Comparison of ENCODE assay signal across 17 cellular contexts in the genomic region with DNA sequence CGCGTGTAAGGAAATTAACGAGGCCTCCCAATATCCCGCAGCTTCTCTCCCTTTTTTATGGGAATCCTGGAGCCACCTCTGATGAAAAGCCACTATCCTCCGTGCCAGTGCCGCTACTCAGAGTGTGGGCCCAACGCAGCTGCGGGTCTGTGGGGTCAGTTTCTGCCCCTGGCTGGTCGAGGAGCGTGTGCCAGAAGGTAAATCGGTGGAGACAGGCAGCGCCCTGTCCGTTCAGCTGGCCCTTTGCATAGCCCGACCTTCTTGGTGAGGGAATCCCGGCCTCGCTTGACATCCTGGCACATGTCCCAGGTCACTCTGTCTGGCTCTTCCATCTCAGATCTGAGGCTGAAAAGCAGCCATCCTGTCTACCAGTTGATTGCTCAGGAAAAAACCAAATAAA. TPM values are rescaled to one million over a fixed set of nuclear protein-coding genes. Genes with fewer than 3 reads are reported as not detected.
DNase-seq lines count a peak whose midpoint lies in the region; ATAC-seq lines count a peak whose summit lies in the region.
"Had no signal": no experiment of that assay in that cellular context is flagged by ENCODE, and none has a peak within 500 bp of the region (broad histone marks: within the 10 kb centered on the region; RNA-seq: fewer than 3 reads in every experiment).

No MANE protein-coding gene starts in this region.

- no peak for ATAC-seq in activated naive CD4-positive, alpha-beta T cell treated with anti-CD3 and anti-CD28 coated beads, Interleukin-2, amount 50 U/mL, for 72 hours
- no peak for ATAC-seq in GM21825 (IDR thresholded peaks at IDR 0.05; ENCODE audit: unreplicated experiment)

- no peaks in the 10 kb centered on the region for H3K27me3 ChIP-seq in layer of hippocampus (ENCODE audit: control insufficient read depth, insufficient read depth, low read length)

- DNase-seq in caudate nucleus (lab: John Stamatoyannopoulos, UW) (peak in 4 of 61 donors; percentile 15 to 27 (median 23)), substantia nigra (lab: John Stamatoyannopoulos, UW) (peak in 10 of 49 donors; percentile 16 to 45 (median 25)), RKO (ENCODE audit: low spot score) (no peak), NCI-H1105 (lab: John Stamatoyannopoulos, UW) (no peak)
- DNase-seq in activated naive CD4-positive, alpha-beta T cell treated with anti-CD3 and anti-CD28 coated beads, Interleukin-2, amount 50 U/mL, for 72 hours (ENCODE audit: low spot score in 2 of 2): no peak
- DNase-seq: ACHN, DMS53, NCI-H1417, NCI-H1930, NCI-H526 treated with DMSO at 0.1 percent for 48 hours, SHP77 treated with DMSO at 0.1 percent for 48 hours had no signal

- no peak overlapping the region for H3K27ac Mint-ChIP-seq in activated naive CD4-positive, alpha-beta T cell treated with anti-CD3 and anti-CD28 coated beads, Interleukin-2, amount 50 U/mL, for 72 hours
- H3K27ac Mint-ChIP-seq: B cell; CD4-positive, alpha-beta T cell; IgD-negative memory B cell had no signal

- H3K27ac ChIP-seq in caudate nucleus (ENCODE audit: low read depth, low read length) (peak overlapping the region; percentile 45), layer of hippocampus (ENCODE audit: low read depth, low read length) (peak overlapping the region; percentile 64), substantia nigra (ENCODE audit: low read depth, low read length, poor library complexity, severe bottlenecking) (peak overlapping the region; percentile 68)
- H3K27ac ChIP-seq: HL-60 had no signal

- no peaks in the 10 kb centered on the region for H3K36me3 Mint-ChIP-seq in activated naive CD4-positive, alpha-beta T cell treated with anti-CD3 and anti-CD28 coated beads, Interleukin-2, amount 50 U/mL, for 72 hours
- H3K36me3 Mint-ChIP-seq: IgD-negative memory B cell had no signal

- H3K9me3 Mint-ChIP-seq in activated naive CD4-positive, alpha-beta T cell treated with anti-CD3 and anti-CD28 coated beads, Interleukin-2, amount 50 U/mL, for 72 hours: peaks cover 8 to 11% of the 10 kb centered on the region in 2 donors
- H3K9me3 Mint-ChIP-seq: CD4-positive, alpha-beta T cell had no signal

RNA-seq across cellular contexts. Expression of gene THBS2, which starts 4.6 kb away (rescaled TPM):
- total RNA-seq in activated naive CD4-positive, alpha-beta T cell treated with anti-CD3 and anti-CD28 coated beads, Interleukin-2, amount 50 U/mL, for 72 hours: not detected
- total RNA-seq: B cell; CD4-positive, alpha-beta T cell had no signal
